8 cellular contexts compared by ENCODE assay signal in the genomic region with DNA sequence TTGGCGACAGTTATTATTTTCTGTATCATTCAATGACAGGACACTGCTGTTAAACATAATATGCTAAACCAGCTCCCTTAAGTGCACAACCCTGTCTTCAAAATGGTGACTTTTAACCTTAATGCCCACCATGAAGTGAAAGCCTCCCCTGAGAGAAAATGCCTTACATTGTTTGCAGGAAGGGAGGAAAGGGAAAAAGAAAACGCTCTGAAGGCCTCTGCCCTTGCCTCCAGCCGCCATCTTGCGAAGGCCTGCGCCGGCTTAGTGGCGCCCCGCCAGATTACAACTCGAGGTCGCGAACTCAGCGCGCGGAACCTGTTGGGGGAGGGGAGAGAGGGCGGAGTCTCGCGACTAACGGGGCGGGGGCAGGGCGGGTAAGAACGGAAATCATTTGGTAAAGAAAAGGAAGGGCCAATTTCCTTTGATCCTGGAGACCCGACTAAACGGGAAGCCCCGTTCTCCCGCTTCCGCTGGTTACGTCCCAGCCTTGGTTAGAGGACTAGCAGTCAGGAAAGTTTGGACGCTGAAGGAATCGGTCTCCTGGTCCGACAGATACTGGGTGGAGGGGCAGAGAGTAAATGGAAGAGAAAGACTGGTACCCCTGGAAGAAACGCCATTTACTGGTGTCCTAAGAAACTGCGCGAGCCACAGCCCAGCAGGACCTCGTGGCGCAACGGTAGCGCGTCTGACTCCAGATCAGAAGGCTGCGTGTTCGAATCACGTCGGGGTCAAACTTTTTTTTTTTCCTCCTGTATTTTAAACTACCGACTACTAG. TPM values are rescaled to one million over a fixed set of nuclear protein-coding genes. Genes with fewer than 3 reads are reported as not detected.
DNase-seq lines count a peak whose midpoint lies in the region; ATAC-seq, FAIRE-seq and TF ChIP-seq lines count a peak whose summit lies in the region.

No MANE protein-coding gene starts in this region.

- peak overlapping the region; percentile 90 for H3K27ac ChIP-seq in Karpas-422 (ENCODE audit: low read length)
- peak overlapping the region; percentile 98 for H3K27ac ChIP-seq in fibroblast of lung (ENCODE audit: insufficient read depth, low read length)

- peak overlapping the region; percentile 99 for H3K27ac Mint-ChIP-seq in activated T-helper 1 cell treated with anti-CD3 and anti-CD28 coated beads, Interleukin-12 subunit alpha, Interleukin-12 subunit beta, Interleukin-2, Interleukin-4 antibody, amounts not matched to agents 30 ng/mL and 10 ng/mL and 1 ng/mL, durations not matched to agents 14 hours and 24 hours and 36 hours
- peak overlapping the region; percentile 96 to 100 (median 98) for H3K27ac Mint-ChIP-seq in naive thymus-derived CD8-positive, alpha-beta T cell
- H3K27ac Mint-ChIP-seq in stimulated activated naive B cell treated with anti-CD40 and anti-IgM and Interleukin-4, amounts not matched to agents 10 μg/mL and 1 μg/mL and 100 μg/mL, for 72 hours = peak overlapping the region; percentile 100

- no peaks in the 10 kb centered on the region for H3K79me2 ChIP-seq in Karpas-422 (ENCODE audit: low read length)
- no peaks in the 10 kb centered on the region for H3K79me2 ChIP-seq in fibroblast of lung (ENCODE audit: control insufficient read depth, insufficient read depth, low read length)

- peaks cover 8% of the 10 kb centered on the region for H3K27me3 Mint-ChIP-seq in activated T-helper 1 cell treated with anti-CD3 and anti-CD28 coated beads, Interleukin-12 subunit alpha, Interleukin-12 subunit beta, Interleukin-2, Interleukin-4 antibody, amounts not matched to agents 30 ng/mL and 10 ng/mL and 1 ng/mL, durations not matched to agents 14 hours and 24 hours and 36 hours (ENCODE audit: insufficient read depth)
- peaks cover 0 to 9% (median 0%) of the 10 kb centered on the region in 5 donors for H3K27me3 Mint-ChIP-seq in naive thymus-derived CD8-positive, alpha-beta T cell
- H3K27me3 Mint-ChIP-seq in stimulated activated naive B cell treated with anti-CD40 and anti-IgM and Interleukin-4, amounts not matched to agents 10 μg/mL and 1 μg/mL and 100 μg/mL, for 72 hours = peaks cover 13% of the 10 kb centered on the region in 2 donors

- no peaks in the 10 kb centered on the region for H3K9me2 ChIP-seq in Karpas-422 (replicated peaks; ENCODE audit: insufficient read depth, low read length)

- POLR2A ChIA-PET in naive thymus-derived CD8-positive, alpha-beta T cell (lab: Charles Lee) = interaction anchor here (0.8 to 8.1 kb wide), 6 partner anchors 10 to 141 kb away, joined by 3 to 142 read pairs (median 6); a partner anchor contains a TSS

- H3K4me2 ChIP-seq in Karpas-422 (ENCODE audit: low read depth, low read length, poor library complexity, severe bottlenecking) (peak overlapping the region; percentile 91), fibroblast of lung (ENCODE audit: extremely low read depth, insufficient read depth, low read length) (peak overlapping the region; percentile 98)

- FAIRE-seq in RCC 7860 (lab: Jason Lieb, UNC) = no peak

- H3K9ac ChIP-seq in Karpas-422 (ENCODE audit: low read length) (peak overlapping the region; percentile 87), fibroblast of lung (ENCODE audit: insufficient read depth, low read length) (peak overlapping the region; percentile 94)

- peaks cover 27% of the 10 kb centered on the region for H3K4me1 Mint-ChIP-seq in activated T-helper 1 cell treated with anti-CD3 and anti-CD28 coated beads, Interleukin-12 subunit alpha, Interleukin-12 subunit beta, Interleukin-2, Interleukin-4 antibody, amounts not matched to agents 30 ng/mL and 10 ng/mL and 1 ng/mL, durations not matched to agents 14 hours and 24 hours and 36 hours (ENCODE audit: low read depth)
- H3K4me1 Mint-ChIP-seq in naive thymus-derived CD8-positive, alpha-beta T cell = peaks cover 15 to 28% (median 20%) of the 10 kb centered on the region in 4 donors
- H3K4me1 Mint-ChIP-seq in stimulated activated naive B cell treated with anti-CD40 and anti-IgM and Interleukin-4, amounts not matched to agents 10 μg/mL and 1 μg/mL and 100 μg/mL, for 72 hours = peaks cover 21 to 35% of the 10 kb centered on the region in 2 donors

- H3K27me3 ChIP-seq in Karpas-422 (ENCODE audit: low read length) = no peaks in the 10 kb centered on the region
- H3K27me3 ChIP-seq in fibroblast of lung (ENCODE audit: control insufficient read depth, insufficient read depth, low read length) = no peaks in the 10 kb centered on the region

- TF ChIP-seq CTCF in fibroblast of lung (conservative IDR thresholded peaks at IDR 0.05 in 1 of 2, IDR thresholded peaks at IDR 0.05 in 1 of 2; ENCODE audit: low read depth in 1 of 2, low read length in 2 of 2) = no peak

- no peaks in the 10 kb centered on the region for H3K9me3 Mint-ChIP-seq in activated T-helper 1 cell treated with anti-CD3 and anti-CD28 coated beads, Interleukin-12 subunit alpha, Interleukin-12 subunit beta, Interleukin-2, Interleukin-4 antibody, amounts not matched to agents 30 ng/mL and 10 ng/mL and 1 ng/mL, durations not matched to agents 14 hours and 24 hours and 36 hours
- peaks cover 0 to 14% (median 0%) of the 10 kb centered on the region in 9 donors for H3K9me3 Mint-ChIP-seq in naive thymus-derived CD8-positive, alpha-beta T cell
- peaks cover 1 to 3% of the 10 kb centered on the region in 2 donors for H3K9me3 Mint-ChIP-seq in stimulated activated naive B cell treated with anti-CD40 and anti-IgM and Interleukin-4, amounts not matched to agents 10 μg/mL and 1 μg/mL and 100 μg/mL, for 72 hours

- H3K4me3 ChIP-seq in Karpas-422 (ENCODE audit: low read length) = peak overlapping the region; percentile 88
- peak overlapping the region; percentile 70 to 93 (median 86) for H3K4me3 ChIP-seq in fibroblast of lung (replicated peaks in 1 of 4; ENCODE audit: control extremely low read depth in 1 of 4, insufficient read depth in 1 of 4, low read depth in 3 of 4, low read length in 4 of 4)

- DNase-seq in DMS79 treated with DMSO at 0.1 percent for 48 hours (lab: John Stamatoyannopoulos, UW) (peak; percentile 96), Karpas-422 (peak; percentile 98), RCC 7860 (ENCODE audit: low spot score) (peak; percentile 86), fibroblast of lung (ENCODE audit: low read depth in 2 of 2) (peak; percentile 87 to 96)
- peak; percentile 90 for DNase-seq in activated T-helper 1 cell treated with anti-CD3 and anti-CD28 coated beads, Interleukin-12 subunit alpha, Interleukin-12 subunit beta, Interleukin-2, Interleukin-4 antibody, amounts not matched to agents 30 ng/mL and 10 ng/mL and 1 ng/mL, durations not matched to agents 14 hours and 24 hours and 36 hours (ENCODE audit: low spot score)
- DNase-seq in naive thymus-derived CD8-positive, alpha-beta T cell = peak; percentile 87 to 99 (median 93)
- peak; percentile 88 for DNase-seq in stimulated activated naive B cell treated with anti-CD40 and anti-IgM and Interleukin-4, amounts not matched to agents 10 μg/mL and 1 μg/mL and 100 μg/mL, for 72 hours

- H3K4me1 ChIP-seq in Karpas-422 (ENCODE audit: low read length) = peaks cover 6% of the 10 kb centered on the region
- H3K4me1 ChIP-seq in fibroblast of lung (ENCODE audit: control insufficient read depth, extremely low read depth, insufficient read depth, low read length) = peaks cover 3% of the 10 kb centered on the region

- peak; percentile 72 for ATAC-seq in GM21825 (IDR thresholded peaks at IDR 0.05; ENCODE audit: unreplicated experiment)
- peak; percentile 82 to 84 for ATAC-seq in naive thymus-derived CD8-positive, alpha-beta T cell
- peak; percentile 80 to 86 for ATAC-seq in stimulated activated naive B cell treated with anti-CD40 and anti-IgM and Interleukin-4, amounts not matched to agents 10 μg/mL and 1 μg/mL and 100 μg/mL, for 72 hours (replicated peaks)

- H4K20me1 ChIP-seq in Karpas-422 (ENCODE audit: insufficient read depth, low read depth, low read length) = no peaks in the 10 kb centered on the region
- no peaks in the 10 kb centered on the region for H4K20me1 ChIP-seq in fibroblast of lung (ENCODE audit: control insufficient read depth, extremely low read depth, insufficient read depth, low read length)

- intact Hi-C loops in activated T-helper 1 cell treated with anti-CD3 and anti-CD28 coated beads, Interleukin-12 subunit alpha, Interleukin-12 subunit beta, Interleukin-2, Interleukin-4 antibody, amounts not matched to agents 30 ng/mL and 10 ng/mL and 1 ng/mL, durations not matched to agents 14 hours and 24 hours and 36 hours (cut with micrococcal nuclease) = loop anchor here (1.0 to 5.0 kb wide), 10 partner anchors 12 to 1764 kb away; a partner anchor contains a TSS

- no peaks in the 10 kb centered on the region for H3K36me3 ChIP-seq in Karpas-422 (ENCODE audit: insufficient read depth, low read length)
- H3K36me3 ChIP-seq in fibroblast of lung (ENCODE audit: control insufficient read depth, insufficient read depth, low read length) = no peaks in the 10 kb centered on the region

- peak overlapping the region; percentile 91 for H3K4me3 Mint-ChIP-seq in activated T-helper 1 cell treated with anti-CD3 and anti-CD28 coated beads, Interleukin-12 subunit alpha, Interleukin-12 subunit beta, Interleukin-2, Interleukin-4 antibody, amounts not matched to agents 30 ng/mL and 10 ng/mL and 1 ng/mL, durations not matched to agents 14 hours and 24 hours and 36 hours
- H3K4me3 Mint-ChIP-seq in naive thymus-derived CD8-positive, alpha-beta T cell = peak overlapping the region; percentile 84 to 99 (median 97)
- H3K4me3 Mint-ChIP-seq in stimulated activated naive B cell treated with anti-CD40 and anti-IgM and Interleukin-4, amounts not matched to agents 10 μg/mL and 1 μg/mL and 100 μg/mL, for 72 hours = peak overlapping the region; percentile 93 to 97

- peaks cover 5% of the 10 kb centered on the region for H3K36me3 Mint-ChIP-seq in activated T-helper 1 cell treated with anti-CD3 and anti-CD28 coated beads, Interleukin-12 subunit alpha, Interleukin-12 subunit beta, Interleukin-2, Interleukin-4 antibody, amounts not matched to agents 30 ng/mL and 10 ng/mL and 1 ng/mL, durations not matched to agents 14 hours and 24 hours and 36 hours (ENCODE audit: low read depth)
- peaks cover 0 to 10% (median 6%) of the 10 kb centered on the region in 3 donors for H3K36me3 Mint-ChIP-seq in naive thymus-derived CD8-positive, alpha-beta T cell
- H3K36me3 Mint-ChIP-seq in stimulated activated naive B cell treated with anti-CD40 and anti-IgM and Interleukin-4, amounts not matched to agents 10 μg/mL and 1 μg/mL and 100 μg/mL, for 72 hours = peaks cover 7 to 16% of the 10 kb centered on the region in 2 donors

- no peaks in the 10 kb centered on the region for H3K9me3 ChIP-seq in Karpas-422 (ENCODE audit: low read length)
- no peaks in the 10 kb centered on the region for H3K9me3 ChIP-seq in fibroblast of lung (ENCODE audit: control insufficient read depth, insufficient read depth, low read depth, low read length)

- H2AFZ ChIP-seq in Karpas-422 (ENCODE audit: low read length) = peak overlapping the region; percentile 100
- H2AFZ ChIP-seq in fibroblast of lung (ENCODE audit: low read length) = peak overlapping the region; percentile 99

RNA-seq across cellular contexts. Expression of a gene that starts 11.6 kb away (rescaled TPM):
- total RNA-seq in Karpas-422 (2014; rRNA removed; shearing (Covaris generic); ENCODE audit: low replicate concordance) = 116 and 138 TPM in 2 replicates
- total RNA-seq in activated T-helper 1 cell treated with anti-CD3 and anti-CD28 coated beads, Interleukin-12 subunit alpha, Interleukin-12 subunit beta, Interleukin-2, Interleukin-4 antibody, amounts not matched to agents 30 ng/mL and 10 ng/mL and 1 ng/mL, durations not matched to agents 14 hours and 24 hours and 36 hours = 314 and 321 TPM in 2 replicates
- 37.8 and 42.1 TPM in 2 replicates for total RNA-seq in fibroblast of lung
- polyA plus RNA-seq in fibroblast of lung = 37.7 and 74.0 TPM in 2 replicates
- 27.2 and 59.2 TPM in 2 replicates for polyA plus RNA-seq in fibroblast of lung (2012)
- 8.6 and 24.5 TPM in 2 replicates for polyA minus RNA-seq in fibroblast of lung (ENCODE audit: low replicate concordance)
- total RNA-seq in naive thymus-derived CD8-positive, alpha-beta T cell = 100 to 1,000 TPM; 168 to 174 TPM
- polyA plus RNA-seq in naive thymus-derived CD8-positive, alpha-beta T cell = 10 to 100 TPM; 49.3 to 61.1 (median 58.6) TPM

Comparison
In these comparisons a context has a peak if more than half of its experiments do, and no peak if none do; other contexts are left out.
1. Peak in every context shown above with its lines: DNase-seq, ATAC-seq, H3K4me3 ChIP-seq and H3K27ac ChIP-seq.